In the genomic region with DNA sequence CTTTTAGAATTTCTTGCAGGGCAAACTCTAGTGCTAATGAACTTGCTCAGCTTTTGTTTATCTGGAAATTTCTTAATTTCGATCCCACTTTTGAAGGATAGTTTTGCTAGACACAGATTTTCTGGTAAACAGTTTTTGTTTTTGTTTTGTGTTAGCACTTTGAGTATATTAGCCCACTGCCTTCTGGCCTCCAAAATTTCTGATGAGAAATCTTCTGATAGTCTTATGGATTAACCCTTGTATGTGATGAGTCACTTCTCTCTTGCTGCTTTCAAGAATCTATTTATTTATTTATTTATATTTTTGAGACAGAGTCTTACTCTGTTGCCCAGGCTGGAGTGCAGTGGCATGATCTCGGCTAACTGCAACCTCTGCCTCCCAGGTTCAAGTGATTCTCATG, we compare ENCODE assay signal across 11 cellular contexts. TPM values are rescaled to one million over a fixed set of nuclear protein-coding genes. Genes with fewer than 3 reads are reported as not detected.
"Had no signal": no experiment of that assay in that cellular context is flagged by ENCODE, and none has a peak within 500 bp of the region (broad histone marks: within the 10 kb centered on the region; RNA-seq: fewer than 3 reads in every experiment).

No MANE protein-coding gene starts in this region.

- H3K36me3 ChIP-seq: HAP-1 had no signal

- H3K27ac ChIP-seq: GM23248, HL-60 had no signal

- ATAC-seq: HepG2 had no signal

- FAIRE-seq: HepG2 had no signal

- H3K4me1 ChIP-seq: HAP-1 had no signal

- H3K9me3 ChIP-seq: HAP-1 had no signal

- DNase-seq: GM23248, GOT3, H7, HFFc6, KG1 had no signal

- H3K9ac ChIP-seq: GM23248 had no signal

- H3K4me3 ChIP-seq: GM23248, HAP-1 had no signal

- H2AFZ ChIP-seq: GM23248 had no signal

RNA-seq across cellular contexts. Expression of gene GIMD1, which starts 27.0 kb away (rescaled TPM):
- total RNA-seq: GM23248, H4, H7, HepG2, HFFc6, HT1080 had no signal
- polyA plus RNA-seq: GM23248, HepG2, IgD-negative memory B cell had no signal
